9 cellular contexts compared by ENCODE assay signal in the genomic region with DNA sequence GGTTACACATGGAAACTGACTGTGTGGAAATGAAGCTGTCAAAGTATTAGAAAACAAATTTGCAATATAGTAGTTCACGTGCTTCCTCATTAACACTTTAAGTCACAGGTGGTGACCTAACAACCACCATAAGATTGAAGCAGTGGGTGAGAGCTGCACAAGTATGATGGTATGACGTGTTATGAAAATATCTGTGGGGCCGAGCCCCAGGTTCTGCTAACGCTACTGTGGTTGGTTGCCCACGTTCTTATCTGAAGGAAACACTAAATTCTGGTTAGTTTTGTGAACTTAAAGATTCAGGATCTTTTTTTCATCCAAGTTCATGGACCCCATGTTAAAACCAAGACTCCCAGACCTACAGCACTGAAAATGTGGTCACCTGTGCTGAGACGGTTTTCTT.
"Had no signal": no experiment of that assay in that cellular context is flagged by ENCODE, and none has a peak within 500 bp of the region (broad histone marks: within the 10 kb centered on the region; RNA-seq: fewer than 3 reads in every experiment).

No MANE protein-coding gene starts in this region.

- DNase-seq: H9, HCEC 1CT, IMR-90, KBM-7 had no signal

- H3K9ac ChIP-seq: KMS-11 had no signal

- ATAC-seq: GM23338 had no signal

- H3K4me3 ChIP-seq: GM23338 had no signal

- H3K27ac ChIP-seq: HL-60, KMS-11 had no signal

- H3K4me2 ChIP-seq: GM23338, KMS-11 had no signal

- H2AFZ ChIP-seq: GM23338 had no signal

- FAIRE-seq: H1, H54 had no signal
